Comparison of ENCODE assay signal across 1 cellular context in the genomic region with DNA sequence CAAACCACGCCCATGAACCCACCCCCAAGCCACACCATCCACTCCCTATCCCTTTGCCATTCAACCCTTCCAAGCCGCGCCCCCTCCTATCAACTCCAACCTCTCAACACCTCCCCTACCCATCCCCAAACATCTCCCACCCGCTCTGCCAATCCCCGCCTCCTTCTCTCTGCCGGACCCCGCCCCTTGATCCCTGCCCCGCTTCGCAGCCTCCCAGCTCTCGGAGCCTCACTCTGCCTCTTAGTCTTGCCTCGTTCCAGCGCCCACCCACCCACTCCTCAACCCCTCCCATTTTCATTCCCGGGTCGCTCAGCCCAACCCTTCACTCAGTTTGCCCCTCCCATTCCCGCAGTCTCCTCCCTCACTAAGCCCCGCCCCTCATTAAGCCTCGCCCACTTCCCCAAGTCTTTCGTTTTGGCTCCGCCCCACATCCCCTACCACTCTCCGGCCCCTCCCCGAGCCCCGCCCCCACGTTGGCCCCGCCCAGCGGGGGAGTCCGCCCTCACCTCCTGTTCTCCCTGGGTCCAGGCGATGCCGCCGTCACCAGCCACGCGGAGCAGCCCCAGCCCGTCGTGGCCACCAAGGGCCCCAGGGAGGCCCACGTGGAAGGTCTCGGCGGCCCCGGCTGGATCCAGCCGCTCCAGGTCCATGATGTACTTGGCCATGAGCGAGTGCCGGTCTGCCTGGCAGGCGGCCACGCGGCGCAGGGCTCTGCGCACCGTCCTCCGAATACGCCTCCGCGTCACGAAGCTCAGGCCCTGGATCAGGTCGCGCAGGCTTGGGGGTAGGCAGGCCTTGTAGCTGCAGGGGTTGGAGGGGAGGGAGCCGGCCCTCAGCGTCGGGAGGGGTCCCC.
TF ChIP-seq lines count a peak whose summit lies in the region.

No MANE protein-coding gene starts in this region.

TF ChIP-seq in HEK293, 187 proteins besides CTCF, POLR2A, EP300 and RAD21 (continued from another document):
- TF ChIP-seq, protein P1, sequence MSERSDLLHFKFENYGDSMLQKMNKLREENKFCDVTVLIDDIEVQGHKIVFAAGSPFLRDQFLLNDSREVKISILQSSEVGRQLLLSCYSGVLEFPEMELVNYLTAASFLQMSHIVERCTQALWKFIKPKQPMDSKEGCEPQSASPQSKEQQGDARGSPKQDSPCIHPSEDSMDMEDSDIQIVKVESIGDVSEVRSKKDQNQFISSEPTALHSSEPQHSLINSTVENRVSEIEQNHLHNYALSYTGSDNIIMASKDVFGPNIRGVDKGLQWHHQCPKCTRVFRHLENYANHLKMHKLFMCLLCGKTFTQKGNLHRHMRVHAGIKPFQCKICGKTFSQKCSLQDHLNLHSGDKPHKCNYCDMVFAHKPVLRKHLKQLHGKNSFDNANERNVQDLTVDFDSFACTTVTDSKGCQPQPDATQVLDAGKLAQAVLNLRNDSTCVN (tag by site-specific recombination; optimal IDR thresholded peaks at IDR 0.05), result peak; percentile 2
- TF ChIP-seq, protein P2, sequence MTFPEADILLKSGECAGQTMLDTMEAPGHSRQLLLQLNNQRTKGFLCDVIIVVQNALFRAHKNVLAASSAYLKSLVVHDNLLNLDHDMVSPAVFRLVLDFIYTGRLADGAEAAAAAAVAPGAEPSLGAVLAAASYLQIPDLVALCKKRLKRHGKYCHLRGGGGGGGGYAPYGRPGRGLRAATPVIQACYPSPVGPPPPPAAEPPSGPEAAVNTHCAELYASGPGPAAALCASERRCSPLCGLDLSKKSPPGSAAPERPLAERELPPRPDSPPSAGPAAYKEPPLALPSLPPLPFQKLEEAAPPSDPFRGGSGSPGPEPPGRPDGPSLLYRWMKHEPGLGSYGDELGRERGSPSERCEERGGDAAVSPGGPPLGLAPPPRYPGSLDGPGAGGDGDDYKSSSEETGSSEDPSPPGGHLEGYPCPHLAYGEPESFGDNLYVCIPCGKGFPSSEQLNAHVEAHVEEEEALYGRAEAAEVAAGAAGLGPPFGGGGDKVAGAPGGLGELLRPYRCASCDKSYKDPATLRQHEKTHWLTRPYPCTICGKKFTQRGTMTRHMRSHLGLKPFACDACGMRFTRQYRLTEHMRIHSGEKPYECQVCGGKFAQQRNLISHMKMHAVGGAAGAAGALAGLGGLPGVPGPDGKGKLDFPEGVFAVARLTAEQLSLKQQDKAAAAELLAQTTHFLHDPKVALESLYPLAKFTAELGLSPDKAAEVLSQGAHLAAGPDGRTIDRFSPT (tag by site-specific recombination; IDR thresholded peaks at IDR 0.05), result peak; percentile 52; the same call in 1 of the 2 replicates
- TF ChIP-seq, protein P3, sequence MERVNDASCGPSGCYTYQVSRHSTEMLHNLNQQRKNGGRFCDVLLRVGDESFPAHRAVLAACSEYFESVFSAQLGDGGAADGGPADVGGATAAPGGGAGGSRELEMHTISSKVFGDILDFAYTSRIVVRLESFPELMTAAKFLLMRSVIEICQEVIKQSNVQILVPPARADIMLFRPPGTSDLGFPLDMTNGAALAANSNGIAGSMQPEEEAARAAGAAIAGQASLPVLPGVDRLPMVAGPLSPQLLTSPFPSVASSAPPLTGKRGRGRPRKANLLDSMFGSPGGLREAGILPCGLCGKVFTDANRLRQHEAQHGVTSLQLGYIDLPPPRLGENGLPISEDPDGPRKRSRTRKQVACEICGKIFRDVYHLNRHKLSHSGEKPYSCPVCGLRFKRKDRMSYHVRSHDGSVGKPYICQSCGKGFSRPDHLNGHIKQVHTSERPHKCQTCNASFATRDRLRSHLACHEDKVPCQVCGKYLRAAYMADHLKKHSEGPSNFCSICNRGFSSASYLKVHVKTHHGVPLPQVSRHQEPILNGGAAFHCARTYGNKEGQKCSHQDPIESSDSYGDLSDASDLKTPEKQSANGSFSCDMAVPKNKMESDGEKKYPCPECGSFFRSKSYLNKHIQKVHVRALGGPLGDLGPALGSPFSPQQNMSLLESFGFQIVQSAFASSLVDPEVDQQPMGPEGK (tag by site-specific recombination; IDR thresholded peaks at IDR 0.05), result peak; percentile 93
- TF ChIP-seq ZFHX2 (tag by site-specific recombination; conservative IDR thresholded peaks at IDR 0.05) (peak; percentile 72), KLF8 (tag by site-specific recombination; IDR thresholded peaks at IDR 0.05) (peak; percentile 95; the same call in 1 of the 2 replicates), ZBTB7A (tag by site-specific recombination; IDR thresholded peaks at IDR 0.05; ENCODE audit: low read depth) (peak; percentile 31; the same call in 1 of the 2 replicates), SP2 (tag by site-specific recombination; IDR thresholded peaks at IDR 0.05) (peak; percentile 90), ZNF174 (tag by site-specific recombination; IDR thresholded peaks at IDR 0.05) (no peak), SP3 (tag by site-specific recombination; IDR thresholded peaks at IDR 0.05) (peak; percentile 97), ZNF311 (tag by site-specific recombination; IDR thresholded peaks at IDR 0.05; ENCODE audit: borderline replicate concordance) (no peak), KLF7 (tag by site-specific recombination; IDR thresholded peaks at IDR 0.05; ENCODE audit: borderline replicate concordance) (0 out of 2 replicates have a peak, but pooled peaks have one; percentile 51), GLI2 (tag by site-specific recombination; IDR thresholded peaks at IDR 0.05; ENCODE audit: borderline replicate concordance, low read depth) (no peak), ZNF785 (tag by site-specific recombination; IDR thresholded peaks at IDR 0.05) (no peak)
- TF ChIP-seq, protein P4, sequence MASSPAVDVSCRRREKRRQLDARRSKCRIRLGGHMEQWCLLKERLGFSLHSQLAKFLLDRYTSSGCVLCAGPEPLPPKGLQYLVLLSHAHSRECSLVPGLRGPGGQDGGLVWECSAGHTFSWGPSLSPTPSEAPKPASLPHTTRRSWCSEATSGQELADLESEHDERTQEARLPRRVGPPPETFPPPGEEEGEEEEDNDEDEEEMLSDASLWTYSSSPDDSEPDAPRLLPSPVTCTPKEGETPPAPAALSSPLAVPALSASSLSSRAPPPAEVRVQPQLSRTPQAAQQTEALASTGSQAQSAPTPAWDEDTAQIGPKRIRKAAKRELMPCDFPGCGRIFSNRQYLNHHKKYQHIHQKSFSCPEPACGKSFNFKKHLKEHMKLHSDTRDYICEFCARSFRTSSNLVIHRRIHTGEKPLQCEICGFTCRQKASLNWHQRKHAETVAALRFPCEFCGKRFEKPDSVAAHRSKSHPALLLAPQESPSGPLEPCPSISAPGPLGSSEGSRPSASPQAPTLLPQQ (tag by site-specific recombination; IDR thresholded peaks at IDR 0.05), result 0 out of 2 replicates have a peak, but pooled peaks have one; percentile 4
